In genomic region chr10:42926831-42927230, GRCh38 we compare ENCODE assay signal across 17 cellular contexts.
DNase-seq lines count a peak whose midpoint lies in the region; ATAC-seq and TF ChIP-seq lines count a peak whose summit lies in the region.
"Had no signal": no experiment of that assay in that cellular context is flagged by ENCODE, and none has a peak within 500 bp of the region (broad histone marks: within the 10 kb centered on the region; RNA-seq: fewer than 3 reads in every experiment).

No MANE protein-coding gene starts in this region.

- TF ChIP-seq CTCF in SK-N-SH (IDR thresholded peaks at IDR 0.05), result no peak
- no peak for TF ChIP-seq CTCF in foreskin keratinocyte (conservative IDR thresholded peaks at IDR 0.05)

- no peak overlapping the region for H3K4me2 ChIP-seq in SK-N-SH
- H3K4me2 ChIP-seq: A549 had no signal

- H3K9me2 ChIP-seq in SK-N-SH, result no peaks in the 10 kb centered on the region

- no peaks in the 10 kb centered on the region for H3K36me3 ChIP-seq in SK-N-SH (replicated peaks in 1 of 2; ENCODE audit: control insufficient read depth in 1 of 2, insufficient read depth in 2 of 2, low read length in 1 of 2)
- no peaks in the 10 kb centered on the region for H3K36me3 ChIP-seq in CD8-positive, alpha-beta memory T cell (ENCODE audit: insufficient read depth, low read length)

- H3K27me3 ChIP-seq in SK-N-SH (ENCODE audit: insufficient read depth) (no peaks in the 10 kb centered on the region), foreskin keratinocyte (peaks cover 10% of the 10 kb centered on the region)
- no peaks in the 10 kb centered on the region for H3K27me3 ChIP-seq in CD8-positive, alpha-beta memory T cell (ENCODE audit: insufficient read depth, low read length, poor library complexity, severe bottlenecking)

- POLR2A ChIA-PET in SK-N-SH (lab: Yijun Ruan, JAX), result no interaction called here
- POLR2A ChIA-PET in CD8-positive, alpha-beta memory T cell (lab: Charles Lee), result no interaction called here

- no peaks in the 10 kb centered on the region for H3F3A ChIP-seq in SK-N-SH (replicated peaks; ENCODE audit: insufficient read depth)

- no peak overlapping the region for H2AFZ ChIP-seq in SK-N-SH (ENCODE audit: low read depth)

- CTCF ChIA-PET in SK-N-SH (lab: Yijun Ruan, JAX), result no interaction called here
- CTCF ChIA-PET in CD8-positive, alpha-beta memory T cell (lab: Charles Lee), result no interaction called here

- peaks cover 0 to 24% of the 10 kb centered on the region in 2 experiments; a peak in 1 of 4 replicates for H3K4me1 ChIP-seq in SK-N-SH (ENCODE audit: control insufficient read depth in 1 of 2, insufficient read depth in 2 of 2, low read depth in 1 of 2, low read length in 1 of 2)
- no peaks in the 10 kb centered on the region for H3K4me1 ChIP-seq in foreskin keratinocyte
- H3K4me1 ChIP-seq in CD8-positive, alpha-beta memory T cell (ENCODE audit: insufficient read depth, low read length), result no peaks in the 10 kb centered on the region
- H3K4me1 ChIP-seq: A549 had no signal

- H3K36me3 Mint-ChIP-seq in CD8-positive, alpha-beta memory T cell, result no peaks in the 10 kb centered on the region
- H3K36me3 Mint-ChIP-seq: type B pancreatic cell had no signal

- no peaks in the 10 kb centered on the region for H3K4me1 Mint-ChIP-seq in CD8-positive, alpha-beta memory T cell
- H3K4me1 Mint-ChIP-seq: activated CD4-positive, alpha-beta memory T cell treated with anti-CD3 and anti-CD28 coated beads, Interleukin-2, amount 10 ng/mL, durations not matched to agents 7 days and 5 days had no signal

- H3K27ac ChIP-seq in SK-N-SH (ENCODE audit: low read depth in 2 of 2, low read length in 1 of 2) (no peak overlapping the region), foreskin keratinocyte (no peak overlapping the region)
- no peak overlapping the region for H3K27ac ChIP-seq in CD8-positive, alpha-beta memory T cell (ENCODE audit: low read depth, low read length)
- H3K27ac ChIP-seq: A549 had no signal

- no peak overlapping the region for H3K9ac ChIP-seq in SK-N-SH

- H3K4me3 Mint-ChIP-seq in CD8-positive, alpha-beta memory T cell, result no peak overlapping the region
- H3K4me3 Mint-ChIP-seq: activated CD4-positive, alpha-beta memory T cell treated with anti-CD3 and anti-CD28 coated beads, Interleukin-2, amount 10 ng/mL, durations not matched to agents 7 days and 5 days; natural killer cell treated with Interleukin-12 subunit alpha and Interleukin-12 subunit beta and Interleukin-15 and Interleukin-18, amount 100 ng/mL, for 72 hours; type B pancreatic cell had no signal

- H3K79me2 ChIP-seq in SK-N-SH (ENCODE audit: insufficient read depth), result no peaks in the 10 kb centered on the region

- TF ChIP-seq RAD21 in SK-N-SH (IDR thresholded peaks at IDR 0.05; ENCODE audit: low read length), result no peak

- no peak for TF ChIP-seq EP300 in SK-N-SH (IDR thresholded peaks at IDR 0.05; ENCODE audit: borderline replicate concordance in 1 of 2, low read depth in 1 of 2, low read length in 1 of 2)

- peaks cover 3 to 8% (median 5%) of the 10 kb centered on the region in 5 donors for H3K9me3 Mint-ChIP-seq in CD8-positive, alpha-beta memory T cell
- H3K9me3 Mint-ChIP-seq: activated CD4-positive, alpha-beta memory T cell treated with anti-CD3 and anti-CD28 coated beads, Interleukin-2, amount 10 ng/mL, durations not matched to agents 7 days and 5 days; natural killer cell treated with Interleukin-12 subunit alpha and Interleukin-12 subunit beta and Interleukin-15 and Interleukin-18, amount 100 ng/mL, for 72 hours; type B pancreatic cell had no signal

- H3K4me3 ChIP-seq in SK-N-SH (ENCODE audit: low read depth in 2 of 2, low read length in 1 of 2), result no peak overlapping the region
- H3K4me3 ChIP-seq in CD8-positive, alpha-beta memory T cell (ENCODE audit: low read length), result no peak overlapping the region
- H3K4me3 ChIP-seq: A549 had no signal

- peaks cover 22 to 40% of the 10 kb centered on the region in 2 donors for H3K27me3 Mint-ChIP-seq in CD8-positive, alpha-beta memory T cell

- ATAC-seq in SK-N-SH treated with all-trans-retinoic acid at 6 μM for 48 hours (peak; percentile 68), foreskin keratinocyte (peak; percentile 60), GM21360 (IDR thresholded peaks at IDR 0.05; ENCODE audit: unreplicated experiment) (no peak)
- ATAC-seq: A549; natural killer cell treated with Interleukin-12 subunit alpha and Interleukin-12 subunit beta and Interleukin-15 and Interleukin-18, amount 100 ng/mL, for 72 hours; Panc1 had no signal

- H3K9me3 ChIP-seq in SK-N-SH, result no peaks in the 10 kb centered on the region
- H3K9me3 ChIP-seq in CD8-positive, alpha-beta memory T cell (ENCODE audit: low read length), result no peaks in the 10 kb centered on the region

- no peak overlapping the region for H3K27ac Mint-ChIP-seq in CD8-positive, alpha-beta memory T cell
- H3K27ac Mint-ChIP-seq: activated CD4-positive, alpha-beta memory T cell treated with anti-CD3 and anti-CD28 coated beads, Interleukin-2, amount 10 ng/mL, durations not matched to agents 7 days and 5 days; natural killer cell treated with Interleukin-12 subunit alpha and Interleukin-12 subunit beta and Interleukin-15 and Interleukin-18, amount 100 ng/mL, for 72 hours; type B pancreatic cell had no signal

- DNase-seq in SK-N-SH, result no peak
- peak; percentile 52 for DNase-seq in NCI-H526 treated with DMSO at 0.1 percent for 48 hours (lab: John Stamatoyannopoulos, UW)
- no peak for DNase-seq in foreskin keratinocyte
- peak; percentile 2 for DNase-seq in stromal cell of bone marrow (ENCODE audit: low read depth)
- no peak for DNase-seq in CD8-positive, alpha-beta memory T cell
- no peak for DNase-seq in HCEC 1CT
- DNase-seq: activated CD4-positive, alpha-beta memory T cell treated with anti-CD3 and anti-CD28 coated beads, Interleukin-2, amount 10 ng/mL, durations not matched to agents 7 days and 5 days; foreskin fibroblast; kidney; NCI-H345; T-helper 9 cell had no signal

- WGBS in SK-N-SH (ENCODE audit: low lambda C conversion rate), result 48% methylated on average over 4 of the region's 6 CpGs

- H4K20me1 ChIP-seq in SK-N-SH (ENCODE audit: insufficient read depth), result no peaks in the 10 kb centered on the region

TF ChIP-seq in SK-N-SH treated with all-trans-retinoic acid at 6 μM for 48 hours, 23 proteins besides CTCF, POLR2A, EP300 and RAD21 (continues in another document):
- no peak for TF ChIP-seq ZNF565 (CRISPR knock-in tag; conservative IDR thresholded peaks at IDR 0.05; ENCODE audit: low read depth)
- TF ChIP-seq ZC3H10 (CRISPR knock-in tag; IDR thresholded peaks at IDR 0.05), result no peak
- no peak for TF ChIP-seq TSHZ2 (CRISPR knock-in tag; IDR thresholded peaks at IDR 0.05)

TF ChIP-seq in SK-N-SH, 30 proteins besides CTCF, POLR2A, EP300 and RAD21 (continues in another document):
- TF ChIP-seq ELF1 (IDR thresholded peaks at IDR 0.05) (no peak), PBX3 (IDR thresholded peaks at IDR 0.05) (no peak), EZH2phosphoT487 (IDR thresholded peaks at IDR 0.05; ENCODE audit: borderline replicate concordance, low read depth) (no peak), GATA2 (CRISPR knock-in tag; IDR thresholded peaks at IDR 0.05) (no peak), RXRA (IDR thresholded peaks at IDR 0.05; ENCODE audit: borderline replicate concordance, low read depth) (no peak), NFIC (IDR thresholded peaks at IDR 0.05; ENCODE audit: borderline replicate concordance) (no peak), FOSL2 (IDR thresholded peaks at IDR 0.05; ENCODE audit: borderline replicate concordance, low read depth) (no peak), FOXM1 (IDR thresholded peaks at IDR 0.05; ENCODE audit: low read depth) (no peak), ZBTB33 (IDR thresholded peaks at IDR 0.05; ENCODE audit: borderline replicate concordance, low read depth) (no peak)

Comparison
In these comparisons a context has a peak if more than half of its experiments do, and no peak if none do; other contexts are left out.
1. DNase-seq: peak in NCI-H526 treated with DMSO at 0.1 percent for 48 hours (single experiment) and stromal cell of bone marrow (single experiment); none in SK-N-SH (single experiment), foreskin keratinocyte (0 of 2), CD8-positive, alpha-beta memory T cell (0 of 5) and HCEC 1CT (single experiment).